Comparison of ENCODE assay signal across 9 cellular contexts in genomic region chr1:193019442-193020026, GRCh38. TPM values are rescaled to one million over a fixed set of nuclear protein-coding genes. Genes with fewer than 3 reads are reported as not detected.
DNase-seq lines count a peak whose midpoint lies in the region; ATAC-seq and TF ChIP-seq lines count a peak whose summit lies in the region.
"Had no signal": no experiment of that assay in that cellular context is flagged by ENCODE, and none has a peak within 500 bp of the region (broad histone marks: within the 10 kb centered on the region; RNA-seq: fewer than 3 reads in every experiment).

No MANE protein-coding gene starts in this region.

- H3K9me3 Mint-ChIP-seq in activated T-helper 2 cell treated with anti-CD3 and anti-CD28 coated beads, Interferon-gamma antibody, Interleukin-2, Interleukin-4, amounts not matched to agents 10 μg/mL and 5 μg/mL and 100 μg/mL, durations not matched to agents 14 hours and 24 hours and 36 hours, result no peaks in the 10 kb centered on the region

- H3K4me3 Mint-ChIP-seq in activated T-helper 2 cell treated with anti-CD3 and anti-CD28 coated beads, Interferon-gamma antibody, Interleukin-2, Interleukin-4, amounts not matched to agents 10 μg/mL and 5 μg/mL and 100 μg/mL, durations not matched to agents 14 hours and 24 hours and 36 hours (ENCODE audit: low read depth), result no peak overlapping the region

- H3K79me2 ChIP-seq in SK-N-SH (ENCODE audit: insufficient read depth) (no peaks in the 10 kb centered on the region), trophoblast cell (ENCODE audit: control insufficient read depth, insufficient read depth, low read length, poor library complexity) (no peaks in the 10 kb centered on the region)

- H2AK5ac ChIP-seq in trophoblast cell (ENCODE audit: low read length), result no peak overlapping the region

- H3K4me1 ChIP-seq in SK-N-SH (ENCODE audit: control insufficient read depth in 1 of 2, insufficient read depth in 2 of 2, low read depth in 1 of 2, low read length in 1 of 2) (no peaks in the 10 kb centered on the region; a peak in 2 of 4 replicates), trophoblast cell (ENCODE audit: control insufficient read depth in 1 of 2, insufficient read depth in 2 of 2, low read length in 2 of 2) (no peaks in the 10 kb centered on the region)
- H3K4me1 ChIP-seq: SJCRH30 had no signal

- H3K36me3 ChIP-seq in SK-N-SH (replicated peaks in 1 of 2; ENCODE audit: control insufficient read depth in 1 of 2, insufficient read depth in 2 of 2, low read length in 1 of 2) (peaks cover 46 to 68% of the 10 kb centered on the region in 2 experiments), trophoblast cell (ENCODE audit: control insufficient read depth in 1 of 2, insufficient read depth in 2 of 2, low read length in 2 of 2) (no peaks in the 10 kb centered on the region)

- peak; percentile 79 for TF ChIP-seq RAD21 in SK-N-SH (IDR thresholded peaks at IDR 0.05; ENCODE audit: low read length)

- H2BK5ac ChIP-seq in trophoblast cell (ENCODE audit: low read depth, low read length, poor library complexity), result no peak overlapping the region

- H3K23ac ChIP-seq in trophoblast cell (ENCODE audit: low read length), result no peak overlapping the region

- CTCF ChIA-PET in SK-N-SH (lab: Yijun Ruan, JAX), result interaction anchor here (0.6 to 8.3 kb wide), 33 partner anchors 10 to 558 kb away, joined by 3 to 104 read pairs (median 4); partner anchors contain the start of gene UCHL5

- intact Hi-C loops in activated T-helper 2 cell treated with anti-CD3 and anti-CD28 coated beads, Interferon-gamma antibody, Interleukin-2, Interleukin-4, amounts not matched to agents 10 μg/mL and 5 μg/mL and 100 μg/mL, durations not matched to agents 14 hours and 24 hours and 36 hours (cut with micrococcal nuclease), result loop anchor here (1.0 kb wide), 2 partner anchors 214 to 545 kb away; no protein-coding TSS in a partner anchor

- no peak overlapping the region for H4K91ac ChIP-seq in trophoblast cell (ENCODE audit: low read depth, low read length)

- H3K9me2 ChIP-seq in SK-N-SH, result no peaks in the 10 kb centered on the region

- no peak overlapping the region for H3K18ac ChIP-seq in trophoblast cell (ENCODE audit: low read length)

- no peak overlapping the region for H3K27ac Mint-ChIP-seq in activated T-helper 2 cell treated with anti-CD3 and anti-CD28 coated beads, Interferon-gamma antibody, Interleukin-2, Interleukin-4, amounts not matched to agents 10 μg/mL and 5 μg/mL and 100 μg/mL, durations not matched to agents 14 hours and 24 hours and 36 hours

- no peak overlapping the region for H3K4ac ChIP-seq in trophoblast cell (ENCODE audit: low read depth, low read length)

- in situ Hi-C loops in Caki2 (cut with HindIII; ENCODE audit: low pct_unique_long_range_greater_than_20kb, low sequenced_read_pairs), result loop anchor here (25.0 kb wide), 1 partner anchor 207 kb away; the partner anchor contains the start of gene RGS2

- H3K27ac ChIP-seq in SK-N-SH (ENCODE audit: low read depth in 2 of 2, low read length in 1 of 2), result peak overlapping the region; percentile 10 to 16; a peak in 2 of 4 replicates
- H3K27ac ChIP-seq in trophoblast cell (ENCODE audit: low read depth, low read length), result no peak overlapping the region
- no peak overlapping the region for H3K27ac ChIP-seq in coronary artery
- H3K27ac ChIP-seq: SJCRH30 had no signal

- no peak overlapping the region for H2AFZ ChIP-seq in SK-N-SH (ENCODE audit: low read depth)
- no peak overlapping the region for H2AFZ ChIP-seq in trophoblast cell (ENCODE audit: insufficient read depth, low read length, poor library complexity)

- no peak overlapping the region for H4K8ac ChIP-seq in trophoblast cell (ENCODE audit: low read depth, low read length)

- TF ChIP-seq CTCF in SK-N-SH (IDR thresholded peaks at IDR 0.05) (peak; percentile 77), fibroblast of the aortic adventitia (IDR thresholded peaks at IDR 0.05; ENCODE audit: insufficient read depth, low read length) (peak; percentile 44), coronary artery (IDR thresholded peaks at IDR 0.05) (no peak)

- no peaks in the 10 kb centered on the region for H3K79me1 ChIP-seq in trophoblast cell (ENCODE audit: low read length)

- POLR2A ChIA-PET in SK-N-SH (lab: Yijun Ruan, JAX), result no interaction called here

- H3K4me2 ChIP-seq in SK-N-SH (no peak overlapping the region; the same call in 1 of the 2 replicates), trophoblast cell (ENCODE audit: low read length) (no peak overlapping the region)

- H4K20me1 ChIP-seq in SK-N-SH (ENCODE audit: insufficient read depth), result no peaks in the 10 kb centered on the region

- H3K9me3 ChIP-seq in SK-N-SH (no peaks in the 10 kb centered on the region), trophoblast cell (ENCODE audit: insufficient read depth, low read depth, low read length) (no peaks in the 10 kb centered on the region)
- H3K9me3 ChIP-seq: SJCRH30 had no signal

- DNase-seq in Caki2 (ENCODE audit: low read depth) (peak; percentile 30), LHCN-M2 (ENCODE audit: low read depth) (peak; percentile 60), SK-N-SH (peak; percentile 9), fibroblast of the aortic adventitia (ENCODE audit: low read depth) (peak; percentile 86), trophoblast cell (peak; percentile 3 to 85), coronary artery (ENCODE audit: low spot score) (no peak)
- DNase-seq in activated T-helper 2 cell treated with anti-CD3 and anti-CD28 coated beads, Interferon-gamma antibody, Interleukin-2, Interleukin-4, amounts not matched to agents 10 μg/mL and 5 μg/mL and 100 μg/mL, durations not matched to agents 14 hours and 24 hours and 36 hours (ENCODE audit: low spot score), result no peak

- H3K4me1 Mint-ChIP-seq in activated T-helper 2 cell treated with anti-CD3 and anti-CD28 coated beads, Interferon-gamma antibody, Interleukin-2, Interleukin-4, amounts not matched to agents 10 μg/mL and 5 μg/mL and 100 μg/mL, durations not matched to agents 14 hours and 24 hours and 36 hours (ENCODE audit: low read depth), result no peaks in the 10 kb centered on the region

- H3K36me3 Mint-ChIP-seq in activated T-helper 2 cell treated with anti-CD3 and anti-CD28 coated beads, Interferon-gamma antibody, Interleukin-2, Interleukin-4, amounts not matched to agents 10 μg/mL and 5 μg/mL and 100 μg/mL, durations not matched to agents 14 hours and 24 hours and 36 hours (ENCODE audit: low read depth), result peaks cover 24% of the 10 kb centered on the region

- H3K4me3 ChIP-seq in SK-N-SH (ENCODE audit: low read depth in 2 of 2, low read length in 1 of 2), result no peak overlapping the region
- no peak overlapping the region for H3K4me3 ChIP-seq in fibroblast of the aortic adventitia (ENCODE audit: low read depth, low read length)
- no peak overlapping the region for H3K4me3 ChIP-seq in trophoblast cell (ENCODE audit: low read depth, low read length)
- no peak overlapping the region for H3K4me3 ChIP-seq in coronary artery
- H3K4me3 ChIP-seq: SJCRH30 had no signal

- H4K12ac ChIP-seq in trophoblast cell (ENCODE audit: low read depth, low read length), result no peak overlapping the region

- H3K14ac ChIP-seq in trophoblast cell (ENCODE audit: low read length), result no peak overlapping the region

- peaks cover 26% of the 10 kb centered on the region for H3F3A ChIP-seq in SK-N-SH (replicated peaks; ENCODE audit: insufficient read depth)

- H3K9ac ChIP-seq in SK-N-SH, result no peak overlapping the region
- H3K9ac ChIP-seq in trophoblast cell (ENCODE audit: low read length), result no peak overlapping the region

- no peak overlapping the region for H2BK120ac ChIP-seq in trophoblast cell (ENCODE audit: insufficient read depth, low read length, poor library complexity)

- no peak for TF ChIP-seq EP300 in SK-N-SH (IDR thresholded peaks at IDR 0.05; ENCODE audit: borderline replicate concordance in 1 of 2, low read depth in 1 of 2, low read length in 1 of 2)

- no peak overlapping the region for H2BK12ac ChIP-seq in trophoblast cell (ENCODE audit: low read length)

- no peaks in the 10 kb centered on the region for H3K27me3 Mint-ChIP-seq in activated T-helper 2 cell treated with anti-CD3 and anti-CD28 coated beads, Interferon-gamma antibody, Interleukin-2, Interleukin-4, amounts not matched to agents 10 μg/mL and 5 μg/mL and 100 μg/mL, durations not matched to agents 14 hours and 24 hours and 36 hours (ENCODE audit: low read depth)

- H3K27me3 ChIP-seq in SK-N-SH (ENCODE audit: insufficient read depth), result no peaks in the 10 kb centered on the region
- H3K27me3 ChIP-seq in trophoblast cell (ENCODE audit: insufficient read depth, low read length), result no peaks in the 10 kb centered on the region
- H3K27me3 ChIP-seq: SJCRH30 had no signal

- ATAC-seq in GM19467 (IDR thresholded peaks at IDR 0.05; ENCODE audit: unreplicated experiment), result peak; percentile 72

RNA-seq across cellular contexts. Expression of gene UCHL5, which starts 39.6 kb away (rescaled TPM):
- 27.9 and 57.9 TPM in 2 replicates for total RNA-seq in Caki2 (2014; rRNA removed; shearing (Covaris generic); ENCODE audit: low replicate concordance)
- 30.2 and 40.3 TPM in 2 replicates for total RNA-seq in LHCN-M2 (2014; rRNA removed)
- 13.9 TPM for polyA plus RNA-seq in LHCN-M2 (2012)
- polyA plus RNA-seq in SK-N-SH (2012; rRNA removed), result 14.9 and 15.7 TPM in 2 replicates
- polyA plus RNA-seq in SK-N-SH (2012; cell fraction: cytosol; rRNA removed), result 20.3 and 28.4 TPM in 2 replicates
- 15.7 and 19.3 TPM in 2 replicates for polyA plus RNA-seq in SK-N-SH (2012; cell fraction: nucleus; rRNA removed)
- 35.6 TPM in 2 replicates for total RNA-seq in fibroblast of the aortic adventitia (ENCODE audit: low replicate concordance)
- 20.5 and 21.4 TPM in 2 replicates for polyA plus RNA-seq in trophoblast cell (2013)
- total RNA-seq in activated T-helper 2 cell treated with anti-CD3 and anti-CD28 coated beads, Interferon-gamma antibody, Interleukin-2, Interleukin-4, amounts not matched to agents 10 μg/mL and 5 μg/mL and 100 μg/mL, durations not matched to agents 14 hours and 24 hours and 36 hours, result 77.6 and 78.5 TPM in 2 replicates

RNA-seq across cellular contexts. Expression of gene RO60, which starts 39.9 kb away (rescaled TPM):
- 41.8 and 80.2 TPM in 2 replicates for total RNA-seq in Caki2 (2014; rRNA removed; shearing (Covaris generic); ENCODE audit: low replicate concordance)
- total RNA-seq in LHCN-M2 (2014; rRNA removed) (96.5 and 97.0 TPM in 2 replicates), fibroblast of the aortic adventitia (ENCODE audit: low replicate concordance) (92.8 and 134 TPM in 2 replicates)
- polyA plus RNA-seq in LHCN-M2 (2012), result 10.9 TPM
- polyA plus RNA-seq in SK-N-SH (2012; rRNA removed), result 6.4 and 10.6 TPM in 2 replicates
- polyA plus RNA-seq in SK-N-SH (2012; cell fraction: cytosol; rRNA removed), result 9.4 and 9.6 TPM in 2 replicates
- polyA plus RNA-seq in SK-N-SH (2012; cell fraction: nucleus; rRNA removed), result 8.7 and 10.3 TPM in 2 replicates
- 21.3 TPM in 2 replicates for polyA plus RNA-seq in trophoblast cell (2013)
- 71.4 and 72.7 TPM in 2 replicates for total RNA-seq in activated T-helper 2 cell treated with anti-CD3 and anti-CD28 coated beads, Interferon-gamma antibody, Interleukin-2, Interleukin-4, amounts not matched to agents 10 μg/mL and 5 μg/mL and 100 μg/mL, durations not matched to agents 14 hours and 24 hours and 36 hours

Comparison
In these comparisons a context has a peak if more than half of its experiments do, and no peak if none do; other contexts are left out.
1. DNase-seq: peak in Caki2 (single experiment), LHCN-M2 (single experiment), SK-N-SH (single experiment), fibroblast of the aortic adventitia (single experiment) and trophoblast cell (2 of 2); none in activated T-helper 2 cell treated with anti-CD3 and anti-CD28 coated beads, Interferon-gamma antibody, Interleukin-2, Interleukin-4, amounts not matched to agents 10 μg/mL and 5 μg/mL and 100 μg/mL, durations not matched to agents 14 hours and 24 hours and 36 hours (single experiment) and coronary artery (single experiment).
2. H3K27ac ChIP-seq: peak in SK-N-SH (2 of 2); none in trophoblast cell (single experiment) and coronary artery (0 of 2).